In genomic region chr19:42254850-42255765, GRCh38 we compare ENCODE assay signal across 1 cellular context.
TF ChIP-seq lines count a peak whose summit lies in the region.

Gene ERF, minus strand, starts transcription at chr19:42255128. Its CDS starts 129 bp downstream, at chr19:42254999.

TF ChIP-seq in HepG2, 621 proteins besides CTCF, POLR2A, EP300 and RAD21 (continued from another document and continues in another):
- TF ChIP-seq KLF16 (CRISPR knock-in tag; IDR thresholded peaks at IDR 0.05) (peak in 1 of 2 experiments; percentile 58; a peak in 2 of 4 replicates), HDAC2 (CRISPR knock-in tag; IDR thresholded peaks at IDR 0.05) (no peak), ZNF670 (CRISPR knock-in tag; IDR thresholded peaks at IDR 0.05; ENCODE audit: borderline replicate concordance) (no peak), ZNF703 (CRISPR knock-in tag; IDR thresholded peaks at IDR 0.05; ENCODE audit: borderline replicate concordance) (no peak), ZNF616 (CRISPR knock-in tag; IDR thresholded peaks at IDR 0.05; ENCODE audit: low read depth) (no peak), ZNF136 (CRISPR knock-in tag; IDR thresholded peaks at IDR 0.05; ENCODE audit: low read depth) (no peak), CENPT (CRISPR knock-in tag; IDR thresholded peaks at IDR 0.05; ENCODE audit: low read depth) (no peak), MAFF (IDR thresholded peaks at IDR 0.05; ENCODE audit: low read depth, low read length) (no peak), SOX5 (CRISPR knock-in tag; IDR thresholded peaks at IDR 0.05; ENCODE audit: borderline replicate concordance) (no peak), BHLHE40 (IDR thresholded peaks at IDR 0.05; ENCODE audit: low read length) (no peak), CCDC6 (CRISPR knock-in tag; IDR thresholded peaks at IDR 0.05) (no peak), ZFY (CRISPR knock-in tag; IDR thresholded peaks at IDR 0.05) (peak; percentile 42; the same call in 1 of the 2 replicates), ZBTB3 (CRISPR knock-in tag; IDR thresholded peaks at IDR 0.05; ENCODE audit: borderline replicate concordance, low read depth) (no peak), TGIF2 (CRISPR knock-in tag; IDR thresholded peaks at IDR 0.05) (no peak), ZNF773 (CRISPR knock-in tag; IDR thresholded peaks at IDR 0.05; ENCODE audit: borderline replicate concordance) (no peak), HDAC1 (CRISPR knock-in tag; IDR thresholded peaks at IDR 0.05) (peak; percentile 25; the same call in 1 of the 2 replicates), ZSCAN20 (CRISPR knock-in tag; IDR thresholded peaks at IDR 0.05; ENCODE audit: borderline replicate concordance) (no peak), PAXIP1 (CRISPR knock-in tag; conservative IDR thresholded peaks at IDR 0.05) (no peak), MEIS1 (CRISPR knock-in tag; IDR thresholded peaks at IDR 0.05; ENCODE audit: borderline replicate concordance) (no peak; the same call in 1 of the 2 replicates), EHMT2 (IDR thresholded peaks at IDR 0.05; ENCODE audit: borderline replicate concordance, low read depth, low read length) (no peak), ZNF580 (CRISPR knock-in tag; IDR thresholded peaks at IDR 0.05; ENCODE audit: borderline replicate concordance, low read depth) (no peak), ZNF800 (CRISPR knock-in tag; IDR thresholded peaks at IDR 0.05) (no peak), CSRNP2 (CRISPR knock-in tag; conservative IDR thresholded peaks at IDR 0.05; ENCODE audit: low read depth) (no peak), CC2D1A (CRISPR knock-in tag; IDR thresholded peaks at IDR 0.05) (no peak), ZNF501 (CRISPR knock-in tag; IDR thresholded peaks at IDR 0.05) (peak; percentile 10; the same call in 1 of the 2 replicates), CREM (IDR thresholded peaks at IDR 0.05) (no peak), CREM (CRISPR knock-in tag; IDR thresholded peaks at IDR 0.05) (no peak), ZNF709 (CRISPR knock-in tag; IDR thresholded peaks at IDR 0.05) (no peak), ZFP36L2 (CRISPR knock-in tag; IDR thresholded peaks at IDR 0.05) (no peak), ZBTB49 (CRISPR knock-in tag; IDR thresholded peaks at IDR 0.05; ENCODE audit: borderline replicate concordance) (no peak), NPAS2 (CRISPR knock-in tag; IDR thresholded peaks at IDR 0.05; ENCODE audit: borderline replicate concordance) (no peak), HMG20A (CRISPR knock-in tag; IDR thresholded peaks at IDR 0.05; ENCODE audit: borderline replicate concordance) (no peak), ZBTB21 (CRISPR knock-in tag; IDR thresholded peaks at IDR 0.05) (no peak), DPF2 (CRISPR knock-in tag; IDR thresholded peaks at IDR 0.05; ENCODE audit: borderline replicate concordance, low read depth) (no peak), ZFP41 (CRISPR knock-in tag; IDR thresholded peaks at IDR 0.05; ENCODE audit: borderline replicate concordance) (no peak), PRDM10 (CRISPR knock-in tag; IDR thresholded peaks at IDR 0.05; ENCODE audit: low read depth) (no peak), ZNF407 (CRISPR knock-in tag; IDR thresholded peaks at IDR 0.05; ENCODE audit: not compliant biosample characterization) (no peak), ZMYM2 (CRISPR knock-in tag; IDR thresholded peaks at IDR 0.05) (no peak), ZNF282 (IDR thresholded peaks at IDR 0.05; ENCODE audit: partially characterized antibody) (no peak), FOXP1 (IDR thresholded peaks at IDR 0.05) (no peak), FOXP1 (CRISPR knock-in tag; IDR thresholded peaks at IDR 0.05) (no peak)
